1 cellular context compared by ENCODE assay signal in genomic region chr3:72306800-72307341, GRCh38.
A peak's percentile ranks its signal among the peaks of the same experiment; 100 is the strongest.
TF ChIP-seq lines count a peak whose summit lies in the region.

No MANE protein-coding gene starts in this region.

TF ChIP-seq in H1, 55 proteins besides CTCF, POLR2A, EP300 and RAD21 (continued from another document):
- TF ChIP-seq RNF2 (IDR thresholded peaks at IDR 0.05; ENCODE audit: borderline replicate concordance, low read depth, low read length, missing control alignments, poor library complexity, severe bottlenecking) = no peak
- peak; percentile 16 for TF ChIP-seq NANOG (IDR thresholded peaks at IDR 0.05; ENCODE audit: insufficient read depth, low read depth, low read length, poor library complexity, severe bottlenecking)
- no peak for TF ChIP-seq EZH2 (IDR thresholded peaks at IDR 0.05; ENCODE audit: low read depth, low read length, severe bottlenecking)
- TF ChIP-seq ASH2L (IDR thresholded peaks at IDR 0.05; ENCODE audit: low read length) = no peak
- TF ChIP-seq KDM1A (IDR thresholded peaks at IDR 0.05; ENCODE audit: borderline replicate concordance, low read length) = 0 out of 2 replicates have a peak, but pooled peaks have one; percentile 11
- no peak for TF ChIP-seq PHF8 (conservative IDR thresholded peaks at IDR 0.05; ENCODE audit: low read depth, low read length)
